In genomic region chr11:33177676-33178336, GRCh38 we compare ENCODE assay signal across 3 cellular contexts.
TF ChIP-seq lines count a peak whose summit lies in the region.

No MANE protein-coding gene starts in this region.

TF ChIP-seq in IMR-90, 13 proteins besides CTCF, POLR2A, EP300 and RAD21:
- TF ChIP-seq RCOR1 (IDR thresholded peaks at IDR 0.05; ENCODE audit: insufficient replicate concordance, low read length) (no peak), RFX5 (IDR thresholded peaks at IDR 0.05; ENCODE audit: low read depth, low read length) (no peak), BHLHE40 (IDR thresholded peaks at IDR 0.05; ENCODE audit: low read depth, low read length) (no peak), MAFK (IDR thresholded peaks at IDR 0.05; ENCODE audit: low read depth, low read length) (no peak), NFE2L2 (IDR thresholded peaks at IDR 0.05; ENCODE audit: low read depth, low read length) (no peak), CHD1 (IDR thresholded peaks at IDR 0.05; ENCODE audit: low read depth, low read length) (no peak), ELK1 (IDR thresholded peaks at IDR 0.05; ENCODE audit: borderline replicate concordance, low read depth, low read length) (no peak), FOS (IDR thresholded peaks at IDR 0.05; ENCODE audit: low read depth, low read length) (no peak), CEBPB (IDR thresholded peaks at IDR 0.05; ENCODE audit: low read depth, low read length) (no peak), MXI1 (IDR thresholded peaks at IDR 0.05; ENCODE audit: borderline replicate concordance, low read depth, low read length) (no peak), MAZ (IDR thresholded peaks at IDR 0.05; ENCODE audit: borderline replicate concordance, low read depth, low read length) (no peak), SMC3 (IDR thresholded peaks at IDR 0.05; ENCODE audit: low read depth, low read length) (no peak)
- TF ChIP-seq, protein P1, sequence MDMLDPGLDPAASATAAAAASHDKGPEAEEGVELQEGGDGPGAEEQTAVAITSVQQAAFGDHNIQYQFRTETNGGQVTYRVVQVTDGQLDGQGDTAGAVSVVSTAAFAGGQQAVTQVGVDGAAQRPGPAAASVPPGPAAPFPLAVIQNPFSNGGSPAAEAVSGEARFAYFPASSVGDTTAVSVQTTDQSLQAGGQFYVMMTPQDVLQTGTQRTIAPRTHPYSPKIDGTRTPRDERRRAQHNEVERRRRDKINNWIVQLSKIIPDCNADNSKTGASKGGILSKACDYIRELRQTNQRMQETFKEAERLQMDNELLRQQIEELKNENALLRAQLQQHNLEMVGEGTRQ (IDR thresholded peaks at IDR 0.05; ENCODE audit: low read depth, low read length) = no peak

TF ChIP-seq in K562, 482 proteins besides CTCF, POLR2A, EP300 and RAD21 (continued from another document):
- no peak for TF ChIP-seq HDAC1 (IDR thresholded peaks at IDR 0.05)
- TF ChIP-seq POLR2G (IDR thresholded peaks at IDR 0.05; ENCODE audit: low read depth, low read length) = no peak
- TF ChIP-seq ARID3B (CRISPR knock-in tag; IDR thresholded peaks at IDR 0.05; ENCODE audit: borderline replicate concordance) = no peak
- TF ChIP-seq, protein P2, sequence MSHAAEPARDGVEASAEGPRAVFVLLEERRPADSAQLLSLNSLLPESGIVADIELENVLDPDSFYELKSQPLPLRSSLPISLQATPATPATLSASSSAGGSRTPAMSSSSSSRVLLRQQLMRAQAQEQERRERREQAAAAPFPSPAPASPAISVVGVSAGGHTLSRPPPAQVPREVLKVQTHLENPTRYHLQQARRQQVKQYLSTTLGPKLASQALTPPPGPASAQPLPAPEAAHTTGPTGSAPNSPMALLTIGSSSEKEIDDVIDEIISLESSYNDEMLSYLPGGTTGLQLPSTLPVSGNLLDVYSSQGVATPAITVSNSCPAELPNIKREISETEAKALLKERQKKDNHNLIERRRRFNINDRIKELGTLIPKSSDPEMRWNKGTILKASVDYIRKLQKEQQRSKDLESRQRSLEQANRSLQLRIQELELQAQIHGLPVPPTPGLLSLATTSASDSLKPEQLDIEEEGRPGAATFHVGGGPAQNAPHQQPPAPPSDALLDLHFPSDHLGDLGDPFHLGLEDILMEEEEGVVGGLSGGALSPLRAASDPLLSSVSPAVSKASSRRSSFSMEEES (CRISPR knock-in tag; IDR thresholded peaks at IDR 0.05) = no peak
- TF ChIP-seq BRCA1 (IDR thresholded peaks at IDR 0.05) = no peak
- no peak for TF ChIP-seq BRCA1 (CRISPR knock-in tag; IDR thresholded peaks at IDR 0.05)
- TF ChIP-seq SRSF3 (IDR thresholded peaks at IDR 0.05; ENCODE audit: insufficient read depth, low read length) = no peak
- no peak for TF ChIP-seq TRIM28 (IDR thresholded peaks at IDR 0.05)

TF ChIP-seq in SK-N-SH treated with all-trans-retinoic acid at 6 μM for 48 hours, 23 proteins besides CTCF, POLR2A, EP300 and RAD21:
- TF ChIP-seq ARNTL (CRISPR knock-in tag; IDR thresholded peaks at IDR 0.05; ENCODE audit: borderline replicate concordance, low read depth) (no peak), RARB (CRISPR knock-in tag; IDR thresholded peaks at IDR 0.05) (no peak), GLIS3 (CRISPR knock-in tag; IDR thresholded peaks at IDR 0.05) (no peak), CSRNP3 (CRISPR knock-in tag; IDR thresholded peaks at IDR 0.05) (no peak), ZNF70 (CRISPR knock-in tag; IDR thresholded peaks at IDR 0.05) (no peak), PATZ1 (CRISPR knock-in tag; IDR thresholded peaks at IDR 0.05; ENCODE audit: borderline replicate concordance) (no peak), ZNF565 (CRISPR knock-in tag; conservative IDR thresholded peaks at IDR 0.05; ENCODE audit: low read depth) (no peak), TCF4 (CRISPR knock-in tag; IDR thresholded peaks at IDR 0.05; ENCODE audit: borderline replicate concordance) (no peak), ISL1 (CRISPR knock-in tag; IDR thresholded peaks at IDR 0.05) (no peak), SNAI2 (CRISPR knock-in tag; IDR thresholded peaks at IDR 0.05) (no peak), OSR1 (CRISPR knock-in tag; IDR thresholded peaks at IDR 0.05) (no peak)
- TF ChIP-seq, protein P3, sequence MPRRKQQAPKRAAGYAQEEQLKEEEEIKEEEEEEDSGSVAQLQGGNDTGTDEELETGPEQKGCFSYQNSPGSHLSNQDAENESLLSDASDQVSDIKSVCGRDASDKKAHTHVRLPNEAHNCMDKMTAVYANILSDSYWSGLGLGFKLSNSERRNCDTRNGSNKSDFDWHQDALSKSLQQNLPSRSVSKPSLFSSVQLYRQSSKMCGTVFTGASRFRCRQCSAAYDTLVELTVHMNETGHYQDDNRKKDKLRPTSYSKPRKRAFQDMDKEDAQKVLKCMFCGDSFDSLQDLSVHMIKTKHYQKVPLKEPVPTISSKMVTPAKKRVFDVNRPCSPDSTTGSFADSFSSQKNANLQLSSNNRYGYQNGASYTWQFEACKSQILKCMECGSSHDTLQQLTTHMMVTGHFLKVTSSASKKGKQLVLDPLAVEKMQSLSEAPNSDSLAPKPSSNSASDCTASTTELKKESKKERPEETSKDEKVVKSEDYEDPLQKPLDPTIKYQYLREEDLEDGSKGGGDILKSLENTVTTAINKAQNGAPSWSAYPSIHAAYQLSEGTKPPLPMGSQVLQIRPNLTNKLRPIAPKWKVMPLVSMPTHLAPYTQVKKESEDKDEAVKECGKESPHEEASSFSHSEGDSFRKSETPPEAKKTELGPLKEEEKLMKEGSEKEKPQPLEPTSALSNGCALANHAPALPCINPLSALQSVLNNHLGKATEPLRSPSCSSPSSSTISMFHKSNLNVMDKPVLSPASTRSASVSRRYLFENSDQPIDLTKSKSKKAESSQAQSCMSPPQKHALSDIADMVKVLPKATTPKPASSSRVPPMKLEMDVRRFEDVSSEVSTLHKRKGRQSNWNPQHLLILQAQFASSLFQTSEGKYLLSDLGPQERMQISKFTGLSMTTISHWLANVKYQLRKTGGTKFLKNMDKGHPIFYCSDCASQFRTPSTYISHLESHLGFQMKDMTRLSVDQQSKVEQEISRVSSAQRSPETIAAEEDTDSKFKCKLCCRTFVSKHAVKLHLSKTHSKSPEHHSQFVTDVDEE (CRISPR knock-in tag; IDR thresholded peaks at IDR 0.05) = no peak
- TF ChIP-seq, protein P4, sequence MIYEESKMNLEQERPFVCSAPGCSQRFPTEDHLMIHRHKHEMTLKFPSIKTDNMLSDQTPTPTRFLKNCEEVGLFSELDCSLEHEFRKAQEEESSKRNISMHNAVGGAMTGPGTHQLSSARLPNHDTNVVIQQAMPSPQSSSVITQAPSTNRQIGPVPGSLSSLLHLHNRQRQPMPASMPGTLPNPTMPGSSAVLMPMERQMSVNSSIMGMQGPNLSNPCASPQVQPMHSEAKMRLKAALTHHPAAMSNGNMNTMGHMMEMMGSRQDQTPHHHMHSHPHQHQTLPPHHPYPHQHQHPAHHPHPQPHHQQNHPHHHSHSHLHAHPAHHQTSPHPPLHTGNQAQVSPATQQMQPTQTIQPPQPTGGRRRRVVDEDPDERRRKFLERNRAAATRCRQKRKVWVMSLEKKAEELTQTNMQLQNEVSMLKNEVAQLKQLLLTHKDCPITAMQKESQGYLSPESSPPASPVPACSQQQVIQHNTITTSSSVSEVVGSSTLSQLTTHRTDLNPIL (CRISPR knock-in tag; IDR thresholded peaks at IDR 0.05; ENCODE audit: low read depth) = no peak
TF ChIP-seq in SK-N-SH treated with all-trans-retinoic acid at 6 μM for 48 hours: peak in this region for 0.
